Comparison of ENCODE assay signal across 8 cellular contexts in the genomic region with DNA sequence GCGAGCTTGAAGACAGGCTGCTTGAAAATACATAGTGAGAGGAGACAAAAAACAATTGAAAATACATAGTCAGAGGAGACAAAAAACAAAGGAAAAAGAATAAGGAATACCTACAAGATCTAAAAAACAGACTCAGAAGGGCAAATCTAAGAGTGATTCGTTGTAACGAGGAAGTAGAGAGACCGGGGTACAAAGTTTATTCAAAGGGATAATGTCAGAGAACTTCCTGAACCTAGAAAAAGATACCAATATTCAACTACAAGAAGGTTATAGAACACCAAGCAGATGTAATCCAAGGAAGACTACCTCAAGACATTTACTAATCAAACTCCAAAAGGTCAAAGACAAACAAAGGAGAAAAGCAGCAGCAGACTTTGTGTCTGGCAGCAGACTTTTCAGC.
"Had no signal": no experiment of that assay in that cellular context is flagged by ENCODE, and none has a peak within 500 bp of the region (broad histone marks: within the 10 kb centered on the region; RNA-seq: fewer than 3 reads in every experiment).

No MANE protein-coding gene starts in this region.

- H3K36me3 ChIP-seq: HAP-1 had no signal

- H3K4me1 ChIP-seq: HAP-1 had no signal

- H3K4me3 ChIP-seq: GM23248, HAP-1 had no signal

- H2AFZ ChIP-seq: GM23248 had no signal

- H3K27ac ChIP-seq: GM23248, HL-60 had no signal

- DNase-seq: GM23248, GOT3, H7, KBM-7 had no signal

- H3K9me3 ChIP-seq: HAP-1 had no signal

- FAIRE-seq: HepG2 had no signal

- ATAC-seq: HCT116, HepG2 had no signal
